In genomic region chr16:66476328-66477027, GRCh38 we compare ENCODE assay signal across 9 cellular contexts. TPM values are rescaled to one million over a fixed set of nuclear protein-coding genes. Genes with fewer than 3 reads are reported as not detected.
DNase-seq lines count a peak whose midpoint lies in the region; ATAC-seq, FAIRE-seq and TF ChIP-seq lines count a peak whose summit lies in the region.
"Had no signal": no experiment of that assay in that cellular context is flagged by ENCODE, and none has a peak within 500 bp of the region (broad histone marks: within the 10 kb centered on the region; RNA-seq: fewer than 3 reads in every experiment).

No MANE protein-coding gene starts in this region.

- peaks cover 18% of the 10 kb centered on the region for H3K4me1 Mint-ChIP-seq in activated T-helper 17 cell treated with anti-CD3 and anti-CD28 coated beads, Interleukin-2, amount 50 U/mL, for 72 hours

- H3K4me1 ChIP-seq in OCI-LY3 (ENCODE audit: low read length) = peaks cover 72% of the 10 kb centered on the region

- peak overlapping the region; percentile 20 for H3K4me2 ChIP-seq in OCI-LY3 (ENCODE audit: low read length)

- H3K27me3 ChIP-seq in OCI-LY3 (ENCODE audit: low read depth, low read length) = no peaks in the 10 kb centered on the region

- H3K79me2 ChIP-seq in OCI-LY3 (ENCODE audit: low read length) = no peaks in the 10 kb centered on the region

- no peaks in the 10 kb centered on the region for H4K20me1 ChIP-seq in OCI-LY3 (ENCODE audit: insufficient read depth, low read length)

- H2AFZ ChIP-seq in OCI-LY3 (ENCODE audit: low read depth, low read length) = 0 out of 2 replicates have a peak overlapping the region, but pooled peaks have one; percentile 2

- no peaks in the 10 kb centered on the region for H3K36me3 ChIP-seq in OCI-LY3 (replicated peaks; ENCODE audit: low read depth, low read length)

- peak; percentile 44 for ATAC-seq in activated T-helper 17 cell treated with anti-CD3 and anti-CD28 coated beads, Interleukin-2, amount 50 U/mL, for 72 hours (replicated peaks)
- ATAC-seq in sciatic nerve = no peak
- ATAC-seq in HG03196 (IDR thresholded peaks at IDR 0.05; ENCODE audit: unreplicated experiment) = no peak
- no peak for ATAC-seq in HG03025 (IDR thresholded peaks at IDR 0.05; ENCODE audit: low FRiP score, unreplicated experiment)

- H3K4me3 ChIP-seq in GM12865 (ENCODE audit: low read depth, low read length) (no peak overlapping the region), OCI-LY3 (ENCODE audit: low read length) (no peak overlapping the region)

- H3K27me3 Mint-ChIP-seq in activated T-helper 17 cell treated with anti-CD3 and anti-CD28 coated beads, Interleukin-2, amount 50 U/mL, for 72 hours = no peaks in the 10 kb centered on the region

- intact Hi-C loops in sciatic nerve (cut with DNase I) = no loop called here

- TF ChIP-seq POLR2A in GM12891 (IDR thresholded peaks at IDR 0.05; ENCODE audit: low read depth, low read length) = no peak

- H3K9me3 Mint-ChIP-seq in activated T-helper 17 cell treated with anti-CD3 and anti-CD28 coated beads, Interleukin-2, amount 50 U/mL, for 72 hours = no peaks in the 10 kb centered on the region

- no peaks in the 10 kb centered on the region for H3K9me3 ChIP-seq in OCI-LY3 (ENCODE audit: insufficient read depth, low read length)

- FAIRE-seq in GM12891 (lab: Jason Lieb, UNC) = no peak

- no peak overlapping the region for H3K4me3 Mint-ChIP-seq in activated T-helper 17 cell treated with anti-CD3 and anti-CD28 coated beads, Interleukin-2, amount 50 U/mL, for 72 hours

- no peak overlapping the region for H3K27ac Mint-ChIP-seq in activated T-helper 17 cell treated with anti-CD3 and anti-CD28 coated beads, Interleukin-2, amount 50 U/mL, for 72 hours

- no peak overlapping the region for H3K9ac ChIP-seq in OCI-LY3 (ENCODE audit: low read length)

- H3K36me3 Mint-ChIP-seq in activated T-helper 17 cell treated with anti-CD3 and anti-CD28 coated beads, Interleukin-2, amount 50 U/mL, for 72 hours (ENCODE audit: low read depth) = no peaks in the 10 kb centered on the region

- DNase-seq in GM12865 (ENCODE audit: low read depth) = peak; percentile 26
- DNase-seq in sciatic nerve (ENCODE audit: low spot score) = peak; percentile 45
- no peak for DNase-seq in NCI-H2107 (lab: John Stamatoyannopoulos, UW)
- no peak for DNase-seq in GM12891 (ENCODE audit: insufficient read length, low spot score)

- H3K27ac ChIP-seq in OCI-LY3 (ENCODE audit: low read length) = no peak overlapping the region

- TF ChIP-seq CTCF in GM12865 (IDR thresholded peaks at IDR 0.05; ENCODE audit: insufficient read depth, low read depth, low read length, missing control alignments) = no peak
- TF ChIP-seq CTCF in OCI-LY3 (IDR thresholded peaks at IDR 0.05; ENCODE audit: low read depth, low read length) = no peak

TF ChIP-seq in GM12891, 5 proteins besides CTCF, POLR2A, EP300 and RAD21:
- TF ChIP-seq POLR2AphosphoS5 (IDR thresholded peaks at IDR 0.05; ENCODE audit: low read depth, low read length) (no peak), PAX5 (IDR thresholded peaks at IDR 0.05; ENCODE audit: insufficient read depth, low read length, severe bottlenecking) (no peak), POU2F2 (IDR thresholded peaks at IDR 0.05; ENCODE audit: low read depth, low read length) (no peak), TAF1 (IDR thresholded peaks at IDR 0.05; ENCODE audit: low read depth, low read length) (no peak), SPI1 (IDR thresholded peaks at IDR 0.05; ENCODE audit: low read depth, low read length) (no peak)

RNA-seq across cellular contexts. Expression of gene BEAN1, which starts 49.4 kb away (rescaled TPM):
- total RNA-seq in activated T-helper 17 cell treated with anti-CD3 and anti-CD28 coated beads, Interleukin-2, amount 50 U/mL, for 72 hours = not detected
- 1.8 TPM for total RNA-seq in sciatic nerve
- polyA plus RNA-seq in GM12891 (2012; ENCODE audit: low read depth, missing spikeins) = not detected
- total RNA-seq: T-helper 1 cell treated with Interleukin-12 subunit alpha and Interleukin-12 subunit beta and Interleukin-4 antibody, amounts not matched to agents 30 ng/mL and 1 ng/mL, for 36 hours had no signal

Comparison
In these comparisons a context has a peak if more than half of its experiments do, and no peak if none do; other contexts are left out.
1. DNase-seq: peak in GM12865 (single experiment) and sciatic nerve (single experiment); none in NCI-H2107 (single experiment) and GM12891 (single experiment).